ENCODE assay signal across 36 cellular contexts in the genomic region with DNA sequence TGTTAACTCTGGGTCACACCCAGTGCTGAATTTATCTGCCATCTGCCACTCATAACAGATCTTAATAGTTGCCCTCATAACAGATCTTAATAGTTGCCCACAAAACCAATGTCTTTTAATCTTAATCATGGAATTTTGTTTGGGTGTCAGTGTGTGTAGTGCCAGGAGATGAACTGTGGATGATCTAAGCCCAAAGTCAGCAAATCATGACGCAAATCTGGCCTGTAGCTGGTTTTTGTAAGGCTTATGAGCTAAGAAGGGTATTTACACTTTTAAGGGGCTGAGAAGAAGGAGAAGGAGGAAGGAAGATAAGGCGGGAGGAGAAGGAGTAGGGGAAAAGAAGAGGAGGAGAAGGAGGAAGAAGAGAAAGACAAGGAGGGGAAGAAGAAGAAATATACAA. TPM values are rescaled to one million over a fixed set of nuclear protein-coding genes. Genes with fewer than 3 reads are reported as not detected.
DNase-seq lines count a peak whose midpoint lies in the region; ATAC-seq lines count a peak whose summit lies in the region.
"Had no signal": no experiment of that assay in that cellular context is flagged by ENCODE, and none has a peak within 500 bp of the region (broad histone marks: within the 10 kb centered on the region; RNA-seq: fewer than 3 reads in every experiment).

No MANE protein-coding gene starts in this region.

- CTCF ChIA-PET in CD4-positive, alpha-beta memory T cell (lab: Charles Lee; ENCODE audit: partially characterized antibody) = interaction anchor here (1.0 to 2.6 kb wide), 4 partner anchors 10 to 82 kb away, joined by 4 to 27 read pairs (median 6); partner anchors contain the start of gene IL26
- CTCF ChIA-PET in naive thymus-derived CD4-positive, alpha-beta T cell (lab: Charles Lee) = interaction anchor here (0.5 to 1.4 kb wide), 3 partner anchors 62 to 85 kb away, joined by 4 to 6 read pairs (median 5); no protein-coding TSS in a partner anchor

- no peaks in the 10 kb centered on the region for H3K27me3 ChIP-seq in CD4-positive, alpha-beta memory T cell (ENCODE audit: insufficient read depth, low read length)
- no peaks in the 10 kb centered on the region for H3K27me3 ChIP-seq in naive thymus-derived CD4-positive, alpha-beta T cell (ENCODE audit: control insufficient read depth in 2 of 2, insufficient read depth in 2 of 2, low read length in 2 of 2)
- H3K27me3 ChIP-seq: colonic mucosa, gastroesophageal sphincter, hepatocyte, right lobe of liver, suprapubic skin had no signal

- peaks cover 3% of the 10 kb centered on the region for H3K9me3 Mint-ChIP-seq in T-helper 1 cell treated with Interleukin-12 subunit alpha and Interleukin-12 subunit beta and Interleukin-4 antibody, amounts not matched to agents 30 μg/mL and 1 μg/mL, for 36 hours
- H3K9me3 Mint-ChIP-seq in CD4-positive, alpha-beta memory T cell = no peaks in the 10 kb centered on the region
- H3K9me3 Mint-ChIP-seq in activated T-helper 2 cell treated with anti-CD3 and anti-CD28 coated beads, Interferon-gamma antibody, Interleukin-2, Interleukin-4, amounts not matched to agents 10 μg/mL and 5 μg/mL and 100 μg/mL, durations not matched to agents 14 hours and 24 hours and 36 hours = peaks cover 3% of the 10 kb centered on the region
- peaks cover 0 to 5% (median 0%) of the 10 kb centered on the region in 11 donors for H3K9me3 Mint-ChIP-seq in naive thymus-derived CD4-positive, alpha-beta T cell

- H3K4me3 Mint-ChIP-seq in T-helper 1 cell treated with Interleukin-12 subunit alpha and Interleukin-12 subunit beta and Interleukin-4 antibody, amounts not matched to agents 30 μg/mL and 1 μg/mL, for 36 hours = peak overlapping the region; percentile 23
- peak overlapping the region in 6 of 8 donors; percentile 91 to 95 (median 94) for H3K4me3 Mint-ChIP-seq in CD4-positive, alpha-beta memory T cell
- H3K4me3 Mint-ChIP-seq in activated T-helper 2 cell treated with anti-CD3 and anti-CD28 coated beads, Interferon-gamma antibody, Interleukin-2, Interleukin-4, amounts not matched to agents 10 μg/mL and 5 μg/mL and 100 μg/mL, durations not matched to agents 14 hours and 24 hours and 36 hours (ENCODE audit: low read depth) = no peak overlapping the region
- H3K4me3 Mint-ChIP-seq in naive thymus-derived CD4-positive, alpha-beta T cell = peak overlapping the region; percentile 11 to 97 (median 94)

- H3K36me3 Mint-ChIP-seq in T-helper 1 cell treated with Interleukin-12 subunit alpha and Interleukin-12 subunit beta and Interleukin-4 antibody, amounts not matched to agents 30 μg/mL and 1 μg/mL, for 36 hours (ENCODE audit: low read depth) = peaks cover 8% of the 10 kb centered on the region
- peaks cover 0 to 3% of the 10 kb centered on the region in 2 donors for H3K36me3 Mint-ChIP-seq in CD4-positive, alpha-beta memory T cell
- peaks cover 3% of the 10 kb centered on the region for H3K36me3 Mint-ChIP-seq in activated T-helper 2 cell treated with anti-CD3 and anti-CD28 coated beads, Interferon-gamma antibody, Interleukin-2, Interleukin-4, amounts not matched to agents 10 μg/mL and 5 μg/mL and 100 μg/mL, durations not matched to agents 14 hours and 24 hours and 36 hours (ENCODE audit: low read depth)
- H3K36me3 Mint-ChIP-seq in naive thymus-derived CD4-positive, alpha-beta T cell = peaks cover 0 to 10% (median 4%) of the 10 kb centered on the region in 5 donors

- no peak for ATAC-seq in naive thymus-derived CD4-positive, alpha-beta T cell
- no peak for ATAC-seq in GM18520 (IDR thresholded peaks at IDR 0.05; ENCODE audit: unreplicated experiment)
- ATAC-seq: gastroesophageal sphincter, left cardiac atrium, PC-3, SK-N-SH treated with all-trans-retinoic acid at 6 μM for 48 hours had no signal

- H3K9me3 ChIP-seq in CD4-positive, alpha-beta memory T cell (ENCODE audit: control insufficient read depth in 1 of 2, low read length in 2 of 2) = no peaks in the 10 kb centered on the region
- H3K9me3 ChIP-seq in naive thymus-derived CD4-positive, alpha-beta T cell (ENCODE audit: control insufficient read depth in 2 of 3, low read length in 3 of 3) = no peaks in the 10 kb centered on the region
- H3K9me3 ChIP-seq: colonic mucosa, gastroesophageal sphincter, right lobe of liver, suprapubic skin had no signal

- no peak for DNase-seq in T-helper 1 cell
- no peak for DNase-seq in CD4-positive, alpha-beta memory T cell
- no peak for DNase-seq in activated T-helper 2 cell treated with anti-CD3 and anti-CD28 coated beads, Interferon-gamma antibody, Interleukin-2, Interleukin-4, amounts not matched to agents 10 μg/mL and 5 μg/mL and 100 μg/mL, durations not matched to agents 14 hours and 24 hours and 36 hours (ENCODE audit: low spot score)
- DNase-seq in naive thymus-derived CD4-positive, alpha-beta T cell = no peak
- no peak for DNase-seq in cerebellar nuclear complex (lab: John Stamatoyannopoulos, UW)
- no peak for DNase-seq in SW480 (ENCODE audit: low spot score)
- DNase-seq: activated CD4-positive, alpha-beta T cell treated with anti-CD3 and anti-CD28 coated beads for 48 hours; activated naive CD4-positive, alpha-beta T cell treated with Interleukin-2 at 50 U/mL for 16 hours; anterior cingulate cortex; colonic mucosa; DMS153; effector memory CD4-positive, alpha-beta T cell; HCEC 1CT; left cardiac atrium; NCI-H1105; NCI-H187 treated with DMSO at 0.1 percent for 48 hours; NCI-H2171 treated with DMSO at 0.1 percent for 48 hours; NCI-H510A treated with DMSO at 0.1 percent for 48 hours; PC-3; right lobe of liver; stimulated activated CD4-positive, alpha-beta T cell treated with anti-CD3 and anti-CD28 coated beads, Interleukin-12 subunit alpha, Interleukin-12 subunit beta, amount 100 ng/mL, for 4 hours; stimulated activated CD4-positive, alpha-beta T cell treated with anti-CD3 and anti-CD28 coated beads, Interleukin-4, amount 100 ng/mL, for 1 hour; T-helper 9 cell; WERI-Rb-1 had no signal

- intact Hi-C loops in CD4-positive, alpha-beta memory T cell (cut with micrococcal nuclease) = no loop called here
- intact Hi-C loops in activated T-helper 2 cell treated with anti-CD3 and anti-CD28 coated beads, Interferon-gamma antibody, Interleukin-2, Interleukin-4, amounts not matched to agents 10 μg/mL and 5 μg/mL and 100 μg/mL, durations not matched to agents 14 hours and 24 hours and 36 hours (cut with micrococcal nuclease) = no loop called here
- intact Hi-C loops in naive thymus-derived CD4-positive, alpha-beta T cell (cut with micrococcal nuclease) = loop anchor here (5.0 to 10.0 kb wide), 2 partner anchors 509 to 572 kb away; partner anchors contain the start of genes MDM2 (in 1 of the 2) and SLC35E3 (in 1 of the 2)

- POLR2A ChIA-PET in CD4-positive, alpha-beta memory T cell (lab: Charles Lee; ENCODE audit: partially characterized antibody) = interaction anchor here (1.2 to 2.6 kb wide), 4 partner anchors 10 to 96 kb away, joined by 5 to 10 read pairs (median 6); partner anchors contain the start of genes IL26 and MDM1
- POLR2A ChIA-PET in naive thymus-derived CD4-positive, alpha-beta T cell (lab: Charles Lee) = interaction anchor here (0.7 to 1.8 kb wide), 3 partner anchors 12 to 60 kb away, joined by 3 to 4 read pairs (median 4); no protein-coding TSS in a partner anchor

- H3K27ac Mint-ChIP-seq in T-helper 1 cell treated with Interleukin-12 subunit alpha and Interleukin-12 subunit beta and Interleukin-4 antibody, amounts not matched to agents 30 μg/mL and 1 μg/mL, for 36 hours = peak overlapping the region; percentile 58
- peak overlapping the region in 6 of 7 donors; percentile 2 to 97 (median 70) for H3K27ac Mint-ChIP-seq in CD4-positive, alpha-beta memory T cell
- H3K27ac Mint-ChIP-seq in activated T-helper 2 cell treated with anti-CD3 and anti-CD28 coated beads, Interferon-gamma antibody, Interleukin-2, Interleukin-4, amounts not matched to agents 10 μg/mL and 5 μg/mL and 100 μg/mL, durations not matched to agents 14 hours and 24 hours and 36 hours = peak overlapping the region; percentile 29
- peak overlapping the region in 8 of 9 donors; percentile 47 to 97 (median 95) for H3K27ac Mint-ChIP-seq in naive thymus-derived CD4-positive, alpha-beta T cell

- H3K27me3 Mint-ChIP-seq in T-helper 1 cell treated with Interleukin-12 subunit alpha and Interleukin-12 subunit beta and Interleukin-4 antibody, amounts not matched to agents 30 μg/mL and 1 μg/mL, for 36 hours (ENCODE audit: low read depth) = no peaks in the 10 kb centered on the region
- H3K27me3 Mint-ChIP-seq in CD4-positive, alpha-beta memory T cell = no peaks in the 10 kb centered on the region
- H3K27me3 Mint-ChIP-seq in activated T-helper 2 cell treated with anti-CD3 and anti-CD28 coated beads, Interferon-gamma antibody, Interleukin-2, Interleukin-4, amounts not matched to agents 10 μg/mL and 5 μg/mL and 100 μg/mL, durations not matched to agents 14 hours and 24 hours and 36 hours (ENCODE audit: low read depth) = peaks cover 8% of the 10 kb centered on the region
- H3K27me3 Mint-ChIP-seq in naive thymus-derived CD4-positive, alpha-beta T cell = no peaks in the 10 kb centered on the region

- peaks cover 73% of the 10 kb centered on the region for H3K4me1 Mint-ChIP-seq in T-helper 1 cell treated with Interleukin-12 subunit alpha and Interleukin-12 subunit beta and Interleukin-4 antibody, amounts not matched to agents 30 μg/mL and 1 μg/mL, for 36 hours (ENCODE audit: low read depth)
- peaks cover 28 to 48% (median 39%) of the 10 kb centered on the region in 4 donors for H3K4me1 Mint-ChIP-seq in CD4-positive, alpha-beta memory T cell
- peaks cover 61% of the 10 kb centered on the region for H3K4me1 Mint-ChIP-seq in activated T-helper 2 cell treated with anti-CD3 and anti-CD28 coated beads, Interferon-gamma antibody, Interleukin-2, Interleukin-4, amounts not matched to agents 10 μg/mL and 5 μg/mL and 100 μg/mL, durations not matched to agents 14 hours and 24 hours and 36 hours (ENCODE audit: low read depth)
- H3K4me1 Mint-ChIP-seq in naive thymus-derived CD4-positive, alpha-beta T cell = peaks cover 29 to 70% (median 51%) of the 10 kb centered on the region in 7 donors

- no peaks in the 10 kb centered on the region for H3K36me3 ChIP-seq in CD4-positive, alpha-beta memory T cell (ENCODE audit: insufficient read depth, low read length)
- no peaks in the 10 kb centered on the region for H3K36me3 ChIP-seq in naive thymus-derived CD4-positive, alpha-beta T cell (ENCODE audit: control insufficient read depth in 2 of 3, insufficient read depth in 3 of 3, low read length in 3 of 3)
- H3K36me3 ChIP-seq: colonic mucosa, gastroesophageal sphincter, right lobe of liver, suprapubic skin, WERI-Rb-1 had no signal

- H3K4me3 ChIP-seq in CD4-positive, alpha-beta memory T cell (ENCODE audit: low read length in 2 of 2) = no peak overlapping the region
- H3K4me3 ChIP-seq in naive thymus-derived CD4-positive, alpha-beta T cell (ENCODE audit: low read length) = no peak overlapping the region
- H3K4me3 ChIP-seq: colonic mucosa, hepatocyte, suprapubic skin had no signal

- H3K4me1 ChIP-seq in CD4-positive, alpha-beta memory T cell (ENCODE audit: insufficient read depth, low read length) = peaks cover 23% of the 10 kb centered on the region
- H3K4me1 ChIP-seq in naive thymus-derived CD4-positive, alpha-beta T cell (ENCODE audit: control insufficient read depth in 2 of 2, insufficient read depth in 2 of 2, low read length in 2 of 2) = peaks cover 14 to 23% of the 10 kb centered on the region in 2 donors
- H3K4me1 ChIP-seq: colonic mucosa, right lobe of liver had no signal

- H3K27ac ChIP-seq in CD4-positive, alpha-beta memory T cell (ENCODE audit: low read depth, low read length) = no peak overlapping the region
- no peak overlapping the region for H3K27ac ChIP-seq in naive thymus-derived CD4-positive, alpha-beta T cell (ENCODE audit: low read depth, low read length)
- H3K27ac ChIP-seq: 22Rv1, colonic mucosa, gastroesophageal sphincter, hepatocyte, right lobe of liver, suprapubic skin, WERI-Rb-1 had no signal

RNA-seq across cellular contexts. Expression of gene IL26, which starts 10.0 kb away (rescaled TPM):
- total RNA-seq in CD4-positive, alpha-beta memory T cell = not detected
- polyA plus RNA-seq in CD4-positive, alpha-beta memory T cell = under 1 TPM in 1 of 2 donors, not detected in 1; 0.30 TPM
- total RNA-seq in activated T-helper 2 cell treated with anti-CD3 and anti-CD28 coated beads, Interferon-gamma antibody, Interleukin-2, Interleukin-4, amounts not matched to agents 10 μg/mL and 5 μg/mL and 100 μg/mL, durations not matched to agents 14 hours and 24 hours and 36 hours = 0.27 and 0.30 TPM in 2 replicates
- total RNA-seq in naive thymus-derived CD4-positive, alpha-beta T cell = 1 to 10 TPM in 1 of 5 experiments, not detected in 4; 4.5 TPM
- polyA plus RNA-seq in naive thymus-derived CD4-positive, alpha-beta T cell = not detected
- total RNA-seq: bronchial epithelial cell, colonic mucosa, gastroesophageal sphincter, hepatocyte, left cardiac atrium, lung microvascular endothelial cell, MCF 10A, PC-3, posterior vena cava, right lobe of liver, suprapubic skin, urinary bladder had no signal
- polyA plus RNA-seq: hepatocyte had no signal

RNA-seq across cellular contexts. Expression of gene IL22, which starts 17.8 kb away (rescaled TPM):
- total RNA-seq in CD4-positive, alpha-beta memory T cell = not detected
- under 1 TPM in 1 of 2 donors, not detected in 1; 0.67 TPM for polyA plus RNA-seq in CD4-positive, alpha-beta memory T cell
- total RNA-seq in activated T-helper 2 cell treated with anti-CD3 and anti-CD28 coated beads, Interferon-gamma antibody, Interleukin-2, Interleukin-4, amounts not matched to agents 10 μg/mL and 5 μg/mL and 100 μg/mL, durations not matched to agents 14 hours and 24 hours and 36 hours = 0.80 TPM in 1 of 2 replicates, not detected in the other
- 1 to 10 TPM in 1 of 5 experiments, not detected in 4; 1.8 TPM for total RNA-seq in naive thymus-derived CD4-positive, alpha-beta T cell
- not detected for polyA plus RNA-seq in naive thymus-derived CD4-positive, alpha-beta T cell
- total RNA-seq: bronchial epithelial cell, colonic mucosa, gastroesophageal sphincter, hepatocyte, left cardiac atrium, lung microvascular endothelial cell, MCF 10A, PC-3, posterior vena cava, right lobe of liver, suprapubic skin, urinary bladder had no signal
- polyA plus RNA-seq: hepatocyte, urinary bladder had no signal

Comparison
In these comparisons a context has a peak if more than half of its experiments do, and no peak if none do; other contexts are left out.
1. H3K27ac Mint-ChIP-seq: peak in every context shown above with its lines; median percentile 95 in naive thymus-derived CD4-positive, alpha-beta T cell; 70 in CD4-positive, alpha-beta memory T cell; 58 in T-helper 1 cell treated with Interleukin-12 subunit alpha and Interleukin-12 subunit beta and Interleukin-4 antibody, amounts not matched to agents 30 μg/mL and 1 μg/mL, for 36 hours; 29 in activated T-helper 2 cell treated with anti-CD3 and anti-CD28 coated beads, Interferon-gamma antibody, Interleukin-2, Interleukin-4, amounts not matched to agents 10 μg/mL and 5 μg/mL and 100 μg/mL, durations not matched to agents 14 hours and 24 hours and 36 hours.
2. intact Hi-C loops: an anchor here in naive thymus-derived CD4-positive, alpha-beta T cell (5.0 to 10.0 kb wide); none called in CD4-positive, alpha-beta memory T cell and activated T-helper 2 cell treated with anti-CD3 and anti-CD28 coated beads, Interferon-gamma antibody, Interleukin-2, Interleukin-4, amounts not matched to agents 10 μg/mL and 5 μg/mL and 100 μg/mL, durations not matched to agents 14 hours and 24 hours and 36 hours.